Comparison of ENCODE assay signal across 31 cellular contexts in the genomic region with DNA sequence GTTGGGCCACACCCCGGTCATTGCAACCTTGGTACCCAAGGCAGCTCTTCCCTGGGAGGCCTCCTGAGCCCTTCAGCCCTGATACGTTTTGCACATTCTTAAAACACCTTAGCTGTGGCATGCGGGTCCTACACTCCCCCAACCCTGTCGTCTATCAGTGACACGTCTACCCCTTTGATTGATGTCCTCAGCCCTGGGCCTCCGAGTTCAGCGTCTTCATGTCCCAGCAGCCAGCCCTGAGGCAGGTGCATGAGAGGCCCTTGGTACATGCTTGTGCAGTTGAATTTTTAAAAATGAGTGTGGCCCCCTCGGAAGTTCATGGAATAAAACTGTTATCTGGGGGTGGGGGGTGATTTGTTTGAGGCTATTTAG.
"Had no signal": no experiment of that assay in that cellular context is flagged by ENCODE, and none has a peak within 500 bp of the region (broad histone marks: within the 10 kb centered on the region; RNA-seq: fewer than 3 reads in every experiment).

No MANE protein-coding gene starts in this region.

- H3K9me3 Mint-ChIP-seq: effector memory CD8-positive, alpha-beta T cell had no signal

- ATAC-seq: activated naive CD4-positive, alpha-beta T cell treated with anti-CD3 and anti-CD28 coated beads, Interleukin-2, amount 50 U/mL, for 72 hours; activated T-cell treated with anti-CD3 and anti-CD28 coated beads, Interleukin-2, amount 50 U/mL, for 4 hours; activated T-helper 17 cell treated with anti-CD3 and anti-CD28 coated beads, Interleukin-2, amount 50 U/mL, for 72 hours; body of pancreas; effector memory CD8-positive, alpha-beta T cell; left colon; naive thymus-derived CD4-positive, alpha-beta T cell; stimulated activated memory B cell treated with anti-CD40 and anti-IgM and Interleukin-4, amounts not matched to agents 10 μg/mL and 1 μg/mL and 100 μg/mL, for 72 hours; stimulated activated naive CD8-positive, alpha-beta T cell treated with anti-CD3 and anti-CD28 coated beads, Interleukin-15, amount 100 ng/mL, for 72 hours; T-helper 17 cell had no signal

- H3K4me3 ChIP-seq: body of pancreas, neural progenitor cell, smooth muscle cell, thyroid gland had no signal

- H3K27ac ChIP-seq: body of pancreas, neural progenitor cell, thyroid gland had no signal

- H3K4me3 Mint-ChIP-seq: activated CD4-positive, alpha-beta memory T cell treated with anti-CD3 and anti-CD28 coated beads for 36 hours; activated CD4-positive, alpha-beta T cell treated with anti-CD3 and anti-CD28 coated beads, Interleukin-2, amount 10 ng/mL, durations not matched to agents 24 days and 14 days; activated T-cell treated with anti-CD3 and anti-CD28 coated beads, Interleukin-2, amount 50 U/mL, for 4 hours; activated T-helper 17 cell treated with anti-CD3 and anti-CD28 coated beads, Interleukin-2, amount 50 U/mL, for 72 hours; effector memory CD8-positive, alpha-beta T cell; immature natural killer cell; memory B cell; naive thymus-derived CD4-positive, alpha-beta T cell; neural progenitor cell; stimulated activated memory B cell treated with anti-CD40 and anti-IgM and Interleukin-4, amounts not matched to agents 10 μg/mL and 1 μg/mL and 100 μg/mL, for 72 hours; stimulated activated naive CD8-positive, alpha-beta T cell treated with anti-CD3 and anti-CD28 coated beads, Interleukin-15, amount 100 ng/mL, for 72 hours; T-helper 17 cell had no signal

- DNase-seq: activated CD4-positive, alpha-beta memory T cell treated with anti-CD3 and anti-CD28 coated beads for 36 hours; activated CD4-positive, alpha-beta T cell treated with anti-CD3 and anti-CD28 coated beads, Interleukin-2, amount 10 ng/mL, durations not matched to agents 24 days and 14 days; activated CD4-positive, CD25-positive, alpha-beta regulatory T cell treated with anti-CD3 and anti-CD28 coated beads, Interleukin-2, amount 50 U/mL, for 72 hours; activated naive CD4-positive, alpha-beta T cell; activated T-cell treated with anti-CD3 and anti-CD28 coated beads, Interleukin-2, amount 50 U/mL, for 4 hours; body of pancreas; cortex of kidney; effector memory CD8-positive, alpha-beta T cell; erythroblast; hippocampal formation; immature natural killer cell; kidney; midbrain; naive thymus-derived CD4-positive, alpha-beta T cell; retina; stimulated activated CD4-positive, alpha-beta T cell treated with anti-CD3 and anti-CD28 coated beads, Interleukin-1b, Interleukin-23, amount 100 ng/mL, for 48 hours; stimulated activated CD4-positive, alpha-beta T cell treated with anti-CD3 and anti-CD28 coated beads, Interleukin-4, amount 100 ng/mL, for 4 hours; stimulated activated CD8-positive, alpha-beta memory T cell treated with anti-CD3 and anti-CD28 coated beads, Interleukin-4, amount 100 ng/mL, for 48 hours; stimulated activated naive CD8-positive, alpha-beta T cell treated with anti-CD3 and anti-CD28 coated beads, Interleukin-15, amount 100 ng/mL, for 72 hours; substantia nigra; T-helper 17 cell; T1000; thyroid gland had no signal

- H3K36me3 ChIP-seq: neural progenitor cell, thyroid gland had no signal

- H3K4me1 Mint-ChIP-seq: activated CD4-positive, alpha-beta T cell treated with anti-CD3 and anti-CD28 coated beads, Interleukin-2, amount 10 ng/mL, durations not matched to agents 24 days and 14 days; activated T-helper 17 cell treated with anti-CD3 and anti-CD28 coated beads, Interleukin-2, amount 50 U/mL, for 72 hours; immature natural killer cell; T-helper 17 cell had no signal

- H3K9me3 ChIP-seq: body of pancreas, thyroid gland had no signal

- H3K27ac Mint-ChIP-seq: activated CD4-positive, alpha-beta memory T cell treated with anti-CD3 and anti-CD28 coated beads for 36 hours; activated CD4-positive, alpha-beta T cell treated with anti-CD3 and anti-CD28 coated beads, Interleukin-2, amount 10 ng/mL, durations not matched to agents 24 days and 14 days; activated naive CD4-positive, alpha-beta T cell treated with anti-CD3 and anti-CD28 coated beads, Interleukin-2, amount 50 U/mL, for 72 hours; activated T-helper 17 cell treated with anti-CD3 and anti-CD28 coated beads, Interleukin-2, amount 50 U/mL, for 72 hours; effector memory CD8-positive, alpha-beta T cell; immature natural killer cell; memory B cell; naive thymus-derived CD4-positive, alpha-beta T cell; neural progenitor cell; progenitor cell of endocrine pancreas; stimulated activated memory B cell treated with anti-CD40 and anti-IgM and Interleukin-4, amounts not matched to agents 10 μg/mL and 1 μg/mL and 100 μg/mL, for 72 hours; stimulated activated naive CD8-positive, alpha-beta T cell treated with anti-CD3 and anti-CD28 coated beads, Interleukin-15, amount 100 ng/mL, for 72 hours; T-helper 17 cell had no signal

- H3K36me3 Mint-ChIP-seq: neural progenitor cell had no signal

- H3K27me3 ChIP-seq: body of pancreas, neural progenitor cell, thyroid gland had no signal
